ENCODE assay signal across 22 cellular contexts in the genomic region with DNA sequence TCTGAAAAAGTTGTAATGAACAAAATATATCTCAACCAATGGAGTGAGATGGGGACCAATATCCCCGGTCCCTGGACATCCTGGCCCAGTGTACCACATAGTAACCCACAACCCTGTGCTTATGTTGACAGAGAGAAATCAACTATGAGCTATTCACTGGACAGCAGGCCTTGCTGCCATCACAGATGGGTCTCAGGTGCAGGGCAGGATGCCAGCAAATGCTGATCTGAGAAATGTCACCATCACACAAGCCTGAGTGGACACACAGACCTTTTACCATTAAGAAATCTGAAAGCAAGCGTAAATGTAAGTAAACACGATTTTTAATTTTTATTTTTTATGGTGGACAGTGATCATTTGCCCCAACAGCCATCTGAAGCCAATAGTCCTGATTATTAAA. TPM values are rescaled to one million over a fixed set of nuclear protein-coding genes. Genes with fewer than 3 reads are reported as not detected.
DNase-seq lines count a peak whose midpoint lies in the region; ATAC-seq and TF ChIP-seq lines count a peak whose summit lies in the region.
"Had no signal": no experiment of that assay in that cellular context is flagged by ENCODE, and none has a peak within 500 bp of the region (broad histone marks: within the 10 kb centered on the region; RNA-seq: fewer than 3 reads in every experiment).

No MANE protein-coding gene starts in this region.

- no peaks in the 10 kb centered on the region for H3K9me3 ChIP-seq in esophagus muscularis mucosa
- no peaks in the 10 kb centered on the region for H3K9me3 ChIP-seq in gastrocnemius medialis
- H3K9me3 ChIP-seq: BE2C, BLaER1 had no signal

- H3K4me3 ChIP-seq in esophagus muscularis mucosa (no peak overlapping the region), gastrocnemius medialis (no peak overlapping the region)
- H3K4me3 ChIP-seq: BLaER1, GM12878 had no signal

- TF ChIP-seq POLR2A in esophagus muscularis mucosa (IDR thresholded peaks at IDR 0.05; ENCODE audit: low read depth) = no peak
- TF ChIP-seq POLR2A in gastrocnemius medialis (IDR thresholded peaks at IDR 0.05) = no peak

- WGBS in esophagus muscularis mucosa = 96% methylated on average over 3 of the region's 3 CpGs

- H3K36me3 ChIP-seq in esophagus muscularis mucosa (peaks cover 3 to 56% (median 29%) of the 10 kb centered on the region in 4 donors), gastrocnemius medialis (peaks cover 0 to 34% of the 10 kb centered on the region in 2 donors)
- H3K36me3 ChIP-seq: BE2C had no signal

- ATAC-seq in gastrocnemius medialis = no peak
- ATAC-seq: GM12878 had no signal

- intact Hi-C loops in esophagus muscularis mucosa (cut with DNase I) = no loop called here
- intact Hi-C loops in gastrocnemius medialis (cut with DNase I; ENCODE audit: low total_unique reads) = no loop called here

- TF ChIP-seq CTCF in esophagus muscularis mucosa (IDR thresholded peaks at IDR 0.05) (no peak), gastrocnemius medialis (IDR thresholded peaks at IDR 0.05 in 4 of 5, conservative IDR thresholded peaks at IDR 0.05 in 1 of 5) (no peak)

- in situ Hi-C loops in G401 (cut with HindIII; ENCODE audit: low sequenced_read_pairs) (no loop called here), gastrocnemius medialis (cut with MboI; ENCODE audit: low sequenced_read_pairs in 4 of 4) (no loop called here)

- H3K27ac ChIP-seq in esophagus muscularis mucosa (replicated peaks in 1 of 4) = no peak overlapping the region
- H3K27ac ChIP-seq in gastrocnemius medialis = no peak overlapping the region
- H3K27ac ChIP-seq: BLaER1 had no signal

- DNase-seq in G401 (ENCODE audit: low spot score) (peak; percentile 85), cerebellar cortex (ENCODE audit: low spot score) (peak; percentile 81), esophagus muscularis mucosa (ENCODE audit: extremely low spot score) (peak; percentile 50), NCI-H69 (lab: John Stamatoyannopoulos, UW) (no peak), cortex of kidney (lab: John Stamatoyannopoulos, UW) (no peak), gastrocnemius medialis (no peak)
- DNase-seq: 8988T; ACHN; BE2C; CD4-positive, alpha-beta memory T cell; CD4-positive, CD25-positive, alpha-beta regulatory T cell; CD8-positive, alpha-beta memory T cell; COR-L47; DMS 273 treated with DMSO at 0.1 percent for 48 hours; DMS153; DMS53; DMS79; DND-41; EL; GF-D8 had no signal

- H3K4me1 ChIP-seq in esophagus muscularis mucosa = no peaks in the 10 kb centered on the region
- H3K4me1 ChIP-seq in gastrocnemius medialis = no peaks in the 10 kb centered on the region
- H3K4me1 ChIP-seq: BE2C had no signal

- no peaks in the 10 kb centered on the region for H3K27me3 ChIP-seq in esophagus muscularis mucosa
- H3K27me3 ChIP-seq in gastrocnemius medialis = no peaks in the 10 kb centered on the region
- H3K27me3 ChIP-seq: BE2C, BLaER1 had no signal

- no peak for TF ChIP-seq EP300 in esophagus muscularis mucosa (IDR thresholded peaks at IDR 0.05)

RNA-seq across cellular contexts. Expression of gene RPP40, which starts 9.1 kb away (rescaled TPM):
- total RNA-seq in G401 (2014; rRNA removed; shearing (Covaris generic)) = 13.6 and 38.7 TPM in 2 replicates
- 1 to 10 TPM; 2.5 to 7.9 (median 3.8) TPM for total RNA-seq in esophagus muscularis mucosa
- 10 to 100 TPM in 3 of 4 donors, 1 to 10 TPM in 1; 5.1 to 16.4 (median 12.2) TPM for total RNA-seq in gastrocnemius medialis

Comparison
In these comparisons a context has a peak if more than half of its experiments do, and no peak if none do; other contexts are left out.
1. DNase-seq: peak in G401 (single experiment), cerebellar cortex (single experiment) and esophagus muscularis mucosa (single experiment); none in NCI-H69 (single experiment), cortex of kidney (single experiment) and gastrocnemius medialis (0 of 2).